13 cellular contexts compared by ENCODE assay signal in the genomic region with DNA sequence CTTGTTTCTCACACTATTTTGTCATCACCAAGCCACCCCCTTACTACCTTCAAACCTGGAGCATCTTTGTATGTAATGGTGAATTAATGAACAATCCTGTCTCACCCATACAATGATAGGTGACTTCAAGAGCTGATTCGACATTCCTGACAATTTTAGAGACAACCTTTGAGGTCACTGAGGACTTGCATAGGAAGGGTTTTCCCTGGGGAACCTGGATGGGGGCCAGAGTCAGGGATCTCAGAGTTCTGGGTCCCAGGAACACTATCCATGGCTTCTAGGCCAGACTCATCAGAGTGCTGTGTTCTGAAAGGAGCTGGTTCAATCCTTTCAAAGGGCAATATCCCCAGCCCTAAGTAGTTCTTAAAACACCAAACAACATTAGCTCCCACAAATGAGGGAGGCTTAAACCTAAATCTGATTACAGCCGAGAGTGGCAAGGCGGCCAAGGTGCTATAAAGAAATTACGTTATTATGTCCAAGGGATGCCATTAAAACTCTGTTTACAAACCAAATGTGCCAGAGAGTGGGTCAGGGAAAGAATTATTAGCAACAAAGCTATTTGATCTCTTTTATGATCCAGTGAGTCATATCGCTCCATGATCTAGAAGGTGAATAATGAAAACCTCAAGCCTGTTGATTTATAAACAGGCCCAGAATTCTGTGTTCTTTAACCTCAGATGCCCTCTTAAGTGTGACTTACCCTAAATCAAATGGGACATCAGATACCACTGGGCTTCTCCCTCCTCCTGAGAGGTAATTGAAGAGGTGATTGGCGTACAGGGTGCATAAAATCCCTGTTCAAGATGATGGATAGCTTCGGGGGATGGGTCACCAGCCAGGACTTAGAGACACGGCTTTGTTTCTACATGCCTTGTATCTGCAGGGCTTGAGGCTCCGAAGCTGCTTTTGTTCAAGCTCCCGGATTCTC.
DNase-seq lines count a peak whose midpoint lies in the region; ATAC-seq and TF ChIP-seq lines count a peak whose summit lies in the region.
"Had no signal": no experiment of that assay in that cellular context is flagged by ENCODE, and none has a peak within 500 bp of the region (broad histone marks: within the 10 kb centered on the region; RNA-seq: fewer than 3 reads in every experiment).

No MANE protein-coding gene starts in this region.

- H3K27ac ChIP-seq in epithelial cell of prostate = peak overlapping the region; percentile 34
- no peak overlapping the region for H3K27ac ChIP-seq in right atrium auricular region
- H3K27ac ChIP-seq: testis had no signal

- no peaks in the 10 kb centered on the region for H3K27me3 ChIP-seq in right atrium auricular region
- H3K27me3 ChIP-seq: testis had no signal

- H3K9me3 ChIP-seq in right atrium auricular region = peaks cover 0 to 14% of the 10 kb centered on the region in 2 donors
- H3K9me3 ChIP-seq: testis had no signal

- no peaks in the 10 kb centered on the region for H3K27me3 Mint-ChIP-seq in activated T-helper 2 cell treated with anti-CD3 and anti-CD28 coated beads, Interferon-gamma antibody, Interleukin-2, Interleukin-4, amounts not matched to agents 10 μg/mL and 5 μg/mL and 100 μg/mL, durations not matched to agents 14 hours and 24 hours and 36 hours (ENCODE audit: low read depth)

- no peak overlapping the region for H3K4me3 ChIP-seq in right atrium auricular region
- H3K4me3 ChIP-seq: testis had no signal

- TF ChIP-seq CTCF in right atrium auricular region (IDR thresholded peaks at IDR 0.05) = no peak

- no peaks in the 10 kb centered on the region for H3K4me1 ChIP-seq in right atrium auricular region
- H3K4me1 ChIP-seq: testis had no signal

- intact Hi-C loops in activated T-helper 2 cell treated with anti-CD3 and anti-CD28 coated beads, Interferon-gamma antibody, Interleukin-2, Interleukin-4, amounts not matched to agents 10 μg/mL and 5 μg/mL and 100 μg/mL, durations not matched to agents 14 hours and 24 hours and 36 hours (cut with micrococcal nuclease) = no loop called here

- DNase-seq in ELF-1 (ENCODE audit: low read depth, low spot score) = peak; percentile 76
- peak; percentile 99 for DNase-seq in NCI-H82 (lab: John Stamatoyannopoulos, UW)
- DNase-seq in epithelial cell of prostate (ENCODE audit: low read depth, low spot score) = peak; percentile 45
- peak; percentile 86 for DNase-seq in renal cortical epithelial cell (ENCODE audit: low read depth)
- no peak for DNase-seq in activated T-helper 2 cell treated with anti-CD3 and anti-CD28 coated beads, Interferon-gamma antibody, Interleukin-2, Interleukin-4, amounts not matched to agents 10 μg/mL and 5 μg/mL and 100 μg/mL, durations not matched to agents 14 hours and 24 hours and 36 hours (ENCODE audit: low spot score)
- DNase-seq in right atrium auricular region (ENCODE audit: low spot score) = no peak
- DNase-seq in NCI-H1092 treated with DMSO at 0.1 percent for 48 hours (lab: John Stamatoyannopoulos, UW) = no peak
- no peak for DNase-seq in stimulated activated effector memory CD8-positive, alpha-beta T cell treated with anti-CD3 and anti-CD28 coated beads, Interleukin-12 subunit alpha, Interleukin-12 subunit beta, amount 100 ng/mL, for 72 hours (ENCODE audit: low spot score in 2 of 2)
- DNase-seq: anterior cingulate cortex, immature natural killer cell, NCI-H1694 treated with DMSO at 0.1 percent for 48 hours, OCI-M1, testis had no signal

- no peaks in the 10 kb centered on the region for H3K36me3 ChIP-seq in right atrium auricular region

- H3K9me3 Mint-ChIP-seq in activated T-helper 2 cell treated with anti-CD3 and anti-CD28 coated beads, Interferon-gamma antibody, Interleukin-2, Interleukin-4, amounts not matched to agents 10 μg/mL and 5 μg/mL and 100 μg/mL, durations not matched to agents 14 hours and 24 hours and 36 hours = no peaks in the 10 kb centered on the region
- H3K9me3 Mint-ChIP-seq in stimulated activated effector memory CD8-positive, alpha-beta T cell treated with anti-CD3 and anti-CD28 coated beads, Interleukin-12 subunit alpha, Interleukin-12 subunit beta, amount 100 ng/mL, for 72 hours = peaks cover 7% of the 10 kb centered on the region

- H3K4me3 Mint-ChIP-seq in activated T-helper 2 cell treated with anti-CD3 and anti-CD28 coated beads, Interferon-gamma antibody, Interleukin-2, Interleukin-4, amounts not matched to agents 10 μg/mL and 5 μg/mL and 100 μg/mL, durations not matched to agents 14 hours and 24 hours and 36 hours (ENCODE audit: low read depth) = no peak overlapping the region
- H3K4me3 Mint-ChIP-seq in stimulated activated effector memory CD8-positive, alpha-beta T cell treated with anti-CD3 and anti-CD28 coated beads, Interleukin-12 subunit alpha, Interleukin-12 subunit beta, amount 100 ng/mL, for 72 hours = no peak overlapping the region
- H3K4me3 Mint-ChIP-seq: immature natural killer cell had no signal

- no peaks in the 10 kb centered on the region for H3K36me3 Mint-ChIP-seq in activated T-helper 2 cell treated with anti-CD3 and anti-CD28 coated beads, Interferon-gamma antibody, Interleukin-2, Interleukin-4, amounts not matched to agents 10 μg/mL and 5 μg/mL and 100 μg/mL, durations not matched to agents 14 hours and 24 hours and 36 hours (ENCODE audit: low read depth)
- no peaks in the 10 kb centered on the region for H3K36me3 Mint-ChIP-seq in stimulated activated effector memory CD8-positive, alpha-beta T cell treated with anti-CD3 and anti-CD28 coated beads, Interleukin-12 subunit alpha, Interleukin-12 subunit beta, amount 100 ng/mL, for 72 hours
- H3K36me3 Mint-ChIP-seq: immature natural killer cell had no signal

- no peak for ATAC-seq in stimulated activated effector memory CD8-positive, alpha-beta T cell treated with anti-CD3 and anti-CD28 coated beads, Interleukin-12 subunit alpha, Interleukin-12 subunit beta, amount 100 ng/mL, for 72 hours

- H3K4me1 Mint-ChIP-seq in activated T-helper 2 cell treated with anti-CD3 and anti-CD28 coated beads, Interferon-gamma antibody, Interleukin-2, Interleukin-4, amounts not matched to agents 10 μg/mL and 5 μg/mL and 100 μg/mL, durations not matched to agents 14 hours and 24 hours and 36 hours (ENCODE audit: low read depth) = no peaks in the 10 kb centered on the region
- no peaks in the 10 kb centered on the region for H3K4me1 Mint-ChIP-seq in stimulated activated effector memory CD8-positive, alpha-beta T cell treated with anti-CD3 and anti-CD28 coated beads, Interleukin-12 subunit alpha, Interleukin-12 subunit beta, amount 100 ng/mL, for 72 hours
- H3K4me1 Mint-ChIP-seq: immature natural killer cell had no signal

- no peak overlapping the region for H3K27ac Mint-ChIP-seq in activated T-helper 2 cell treated with anti-CD3 and anti-CD28 coated beads, Interferon-gamma antibody, Interleukin-2, Interleukin-4, amounts not matched to agents 10 μg/mL and 5 μg/mL and 100 μg/mL, durations not matched to agents 14 hours and 24 hours and 36 hours
- no peak overlapping the region for H3K27ac Mint-ChIP-seq in stimulated activated effector memory CD8-positive, alpha-beta T cell treated with anti-CD3 and anti-CD28 coated beads, Interleukin-12 subunit alpha, Interleukin-12 subunit beta, amount 100 ng/mL, for 72 hours
- H3K27ac Mint-ChIP-seq: immature natural killer cell had no signal

Comparison
In these comparisons a context has a peak if more than half of its experiments do, and no peak if none do; other contexts are left out.
1. DNase-seq: peak in ELF-1 (single experiment), NCI-H82 (single experiment), epithelial cell of prostate (single experiment) and renal cortical epithelial cell (single experiment); none in activated T-helper 2 cell treated with anti-CD3 and anti-CD28 coated beads, Interferon-gamma antibody, Interleukin-2, Interleukin-4, amounts not matched to agents 10 μg/mL and 5 μg/mL and 100 μg/mL, durations not matched to agents 14 hours and 24 hours and 36 hours (single experiment), right atrium auricular region (single experiment), NCI-H1092 treated with DMSO at 0.1 percent for 48 hours (single experiment) and stimulated activated effector memory CD8-positive, alpha-beta T cell treated with anti-CD3 and anti-CD28 coated beads, Interleukin-12 subunit alpha, Interleukin-12 subunit beta, amount 100 ng/mL, for 72 hours (0 of 2).